In the genomic region with DNA sequence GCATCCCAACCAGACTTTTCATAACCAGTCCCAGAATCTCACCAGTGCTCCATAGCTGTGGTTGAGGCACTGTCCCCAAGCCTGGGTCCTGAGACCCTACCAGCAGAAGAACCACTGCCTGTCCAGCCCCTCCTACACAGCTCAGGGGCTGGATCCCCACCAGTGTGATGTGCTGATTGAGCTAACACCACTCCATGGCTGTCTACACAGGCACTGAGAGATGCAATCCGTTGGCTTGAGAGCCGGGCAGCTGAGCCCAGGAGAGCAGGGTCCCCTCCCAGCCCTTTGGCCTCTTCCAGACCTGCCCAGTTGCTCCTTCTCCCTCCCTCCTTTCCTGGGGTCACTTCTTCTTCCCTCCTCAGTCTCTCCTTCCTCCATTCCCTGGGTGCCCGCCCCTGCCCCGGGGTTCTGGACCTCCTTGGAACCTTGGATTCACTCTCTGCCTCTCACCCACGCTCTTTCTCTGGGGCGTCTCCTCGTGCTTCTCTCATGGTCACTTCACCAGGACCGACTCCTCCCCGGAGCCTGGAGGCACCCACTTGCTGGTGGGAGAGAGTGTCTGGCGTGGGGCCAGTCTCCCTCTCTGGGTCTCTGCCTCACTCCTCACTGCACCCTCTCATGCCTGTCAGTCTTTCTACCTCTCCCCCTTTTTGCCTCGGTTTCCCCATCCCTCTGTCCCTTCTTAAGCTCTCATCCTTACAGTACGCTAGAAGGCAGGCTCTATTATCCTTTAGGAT, we compare ENCODE assay signal across 7 cellular contexts. TPM values are rescaled to one million over a fixed set of nuclear protein-coding genes. Genes with fewer than 3 reads are reported as not detected.
DNase-seq lines count a peak whose midpoint lies in the region; ATAC-seq, FAIRE-seq and TF ChIP-seq lines count a peak whose summit lies in the region.
"Had no signal": no experiment of that assay in that cellular context is flagged by ENCODE, and none has a peak within 500 bp of the region (broad histone marks: within the 10 kb centered on the region; RNA-seq: fewer than 3 reads in every experiment).

No MANE protein-coding gene starts in this region.

- H4K91ac ChIP-seq in neuronal stem cell (ENCODE audit: low read depth, low read length, poor library complexity), result no peak overlapping the region

- H3K9ac ChIP-seq in HUES48 (ENCODE audit: low read depth, low read length), result no peak overlapping the region
- H3K9ac ChIP-seq in neuronal stem cell (ENCODE audit: low read depth, low read length, poor library complexity), result peak overlapping the region; percentile 30

- peak overlapping the region; percentile 31 for H3K14ac ChIP-seq in neuronal stem cell (ENCODE audit: low read length)

- no peak overlapping the region for H3K23ac ChIP-seq in neuronal stem cell (ENCODE audit: low read depth, low read length, poor library complexity)

- TF ChIP-seq CTCF in bronchial epithelial cell (IDR thresholded peaks at IDR 0.05; ENCODE audit: insufficient read depth, low read length, severe bottlenecking), result no peak

- peak overlapping the region; percentile 86 for H2AK5ac ChIP-seq in neuronal stem cell (ENCODE audit: low read depth, low read length)

- H2BK120ac ChIP-seq in neuronal stem cell (ENCODE audit: low read depth, low read length), result no peak overlapping the region

- no peak for FAIRE-seq in bronchial epithelial cell (lab: Jason Lieb, UNC)
- FAIRE-seq: TTC549 had no signal

- H2BK5ac ChIP-seq in neuronal stem cell (ENCODE audit: low read length), result no peak overlapping the region

- H3K4me2 ChIP-seq in neuronal stem cell (ENCODE audit: insufficient read depth, low read length, poor library complexity, severe bottlenecking), result peak overlapping the region; percentile 62

- H2AFZ ChIP-seq in neuronal stem cell (ENCODE audit: low read length), result peak overlapping the region; percentile 78

- peak overlapping the region; percentile 75 for H2BK12ac ChIP-seq in neuronal stem cell (ENCODE audit: low read length)

- WGBS in neuronal stem cell (ENCODE audit: extremely low coverage in 2 of 2, insufficient read length in 2 of 2, insufficient replicate concordance in 1 of 2), 2 donors, result no CpG with 5 or more reads among the region's 12 CpGs

- H3K4me1 ChIP-seq in HUES48 (ENCODE audit: control insufficient read depth, insufficient read depth, low read length) (peaks cover 4% of the 10 kb centered on the region; the same call in 1 of the 2 replicates), neuronal stem cell (ENCODE audit: control insufficient read depth in 2 of 2, insufficient read depth in 1 of 2, low read depth in 1 of 2, low read length in 2 of 2) (peaks cover 11 to 25% of the 10 kb centered on the region in 2 donors)

- no peak overlapping the region for H3K4ac ChIP-seq in neuronal stem cell (ENCODE audit: low read length)

- peak overlapping the region; percentile 90 for H2BK15ac ChIP-seq in neuronal stem cell (ENCODE audit: low read length)

- no peaks in the 10 kb centered on the region; the same call in 1 of the 2 replicates for H3K27me3 ChIP-seq in HUES48 (ENCODE audit: control insufficient read depth, insufficient read depth, low read length)
- no peaks in the 10 kb centered on the region for H3K27me3 ChIP-seq in bronchial epithelial cell (ENCODE audit: control insufficient read depth, insufficient read depth, low read length)
- H3K27me3 ChIP-seq in neuronal stem cell (ENCODE audit: control insufficient read depth in 3 of 3, insufficient read depth in 3 of 3, low read depth in 1 of 3, low read length in 3 of 3), result peaks cover 0 to 4% (median 0%) of the 10 kb centered on the region in 3 experiments

- peak overlapping the region; percentile 59 for H3K4me3 ChIP-seq in HUES48 (ENCODE audit: low read depth, low read length)
- no peak overlapping the region for H3K4me3 ChIP-seq in bronchial epithelial cell (ENCODE audit: low read depth, low read length)
- peak overlapping the region; percentile 46 to 71 for H3K4me3 ChIP-seq in neuronal stem cell (ENCODE audit: low read length in 2 of 2)

- peaks cover 18% of the 10 kb centered on the region for H3K79me1 ChIP-seq in neuronal stem cell (ENCODE audit: low read depth, low read length)

- H3K27ac ChIP-seq in HUES48 (ENCODE audit: low read depth, low read length), result no peak overlapping the region
- H3K27ac ChIP-seq in neuronal stem cell (replicated peaks; ENCODE audit: low read length), result no peak overlapping the region

- no peaks in the 10 kb centered on the region for H3K9me3 ChIP-seq in HUES48 (ENCODE audit: control insufficient read depth, insufficient read depth, low read length)
- peaks cover 0 to 3% of the 10 kb centered on the region in 2 donors for H3K9me3 ChIP-seq in neuronal stem cell (replicated peaks in 1 of 2; ENCODE audit: control insufficient read depth in 2 of 2, insufficient read depth in 1 of 2, low read depth in 1 of 2, low read length in 2 of 2)

- peak overlapping the region; percentile 89 for H3K18ac ChIP-seq in neuronal stem cell (ENCODE audit: low read length)

- no peak overlapping the region for H4K8ac ChIP-seq in neuronal stem cell (ENCODE audit: low read depth, low read length)

- ATAC-seq in HG03521 (IDR thresholded peaks at IDR 0.05; ENCODE audit: unreplicated experiment), result no peak
- no peak for ATAC-seq in HG02981 (IDR thresholded peaks at IDR 0.05; ENCODE audit: unreplicated experiment)
- ATAC-seq in GM21515 (IDR thresholded peaks at IDR 0.05; ENCODE audit: unreplicated experiment), result no peak

- H3K36me3 ChIP-seq in HUES48 (ENCODE audit: control insufficient read depth, insufficient read depth, low read length) (peaks cover 11% of the 10 kb centered on the region; the same call in 1 of the 2 replicates), bronchial epithelial cell (ENCODE audit: control insufficient read depth, insufficient read depth, low read length) (peaks cover 14% of the 10 kb centered on the region), neuronal stem cell (replicated peaks in 1 of 2; ENCODE audit: control insufficient read depth in 2 of 2, insufficient read depth in 2 of 2, low read length in 2 of 2) (peaks cover 17 to 19% of the 10 kb centered on the region in 2 donors)

- DNase-seq in bronchial epithelial cell (ENCODE audit: low read depth), result peak; percentile 27
- DNase-seq in neuronal stem cell (ENCODE audit: low spot score), result no peak

RNA-seq across cellular contexts. Expression of a gene that starts 0.7 kb away (rescaled TPM):
- total RNA-seq in bronchial epithelial cell, result 49.5 and 64.5 TPM in 2 replicates
- polyA plus RNA-seq in neuronal stem cell (2013, experiment 1 of 2), result 43.8 TPM
- polyA plus RNA-seq in neuronal stem cell (2013, experiment 2 of 2), result 47.1 TPM

RNA-seq across cellular contexts. Expression of a gene that starts 25.3 kb away (rescaled TPM):
- total RNA-seq in bronchial epithelial cell, result 11,095 and 16,401 TPM in 2 replicates
- polyA plus RNA-seq in neuronal stem cell (2013, experiment 1 of 2), result 502 TPM
- polyA plus RNA-seq in neuronal stem cell (2013, experiment 2 of 2), result 539 TPM

RNA-seq across cellular contexts. Expression of a gene that starts 34.0 kb away (rescaled TPM):
- total RNA-seq in bronchial epithelial cell, result 22.5 and 35.0 TPM in 2 replicates
- 8.7 TPM for polyA plus RNA-seq in neuronal stem cell (2013, experiment 1 of 2)
- 8.6 TPM for polyA plus RNA-seq in neuronal stem cell (2013, experiment 2 of 2)

RNA-seq across cellular contexts. Expression of a gene that starts 46.1 kb away (rescaled TPM):
- 30.3 and 43.4 TPM in 2 replicates for total RNA-seq in bronchial epithelial cell
- polyA plus RNA-seq in neuronal stem cell (2013, experiment 1 of 2), result 53.3 TPM
- polyA plus RNA-seq in neuronal stem cell (2013, experiment 2 of 2), result 50.3 TPM

RNA-seq across cellular contexts. Expression of a gene that starts 48.2 kb away (rescaled TPM):
- total RNA-seq in bronchial epithelial cell, result 10.6 and 10.8 TPM in 2 replicates
- polyA plus RNA-seq in neuronal stem cell (2013, experiment 1 of 2), result 50.9 TPM
- 50.0 TPM for polyA plus RNA-seq in neuronal stem cell (2013, experiment 2 of 2)
